In the genomic region with DNA sequence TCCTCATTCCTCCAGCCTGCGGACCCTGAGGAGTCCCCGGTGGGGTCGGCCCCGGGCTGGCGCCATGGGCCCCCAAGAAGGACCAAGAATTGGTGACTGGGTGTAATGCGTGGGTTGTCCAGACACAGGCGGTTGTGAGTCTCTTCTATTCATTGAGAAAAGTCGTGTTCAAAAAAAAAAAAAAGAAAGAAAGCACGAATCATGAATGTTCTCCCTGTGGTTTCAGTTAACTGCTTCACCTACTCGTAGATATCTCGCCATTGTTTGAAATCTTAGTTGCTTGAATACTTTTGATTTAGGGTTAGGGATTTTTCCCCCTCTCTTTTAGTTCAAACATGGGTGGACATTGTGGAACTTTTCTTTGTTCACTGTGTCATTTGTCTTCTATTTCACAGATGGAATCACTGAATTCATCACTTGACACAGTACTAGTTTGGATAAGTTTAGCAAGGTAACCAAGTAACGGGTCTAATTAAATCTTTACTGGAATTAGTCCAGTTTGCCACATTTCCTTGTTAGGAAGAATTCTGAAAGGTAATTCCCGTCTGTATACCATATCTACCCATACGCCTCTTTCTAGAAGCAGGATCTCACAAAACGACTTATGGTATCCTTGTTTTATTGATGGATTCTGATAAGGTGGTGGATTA, we compare ENCODE assay signal across 8 cellular contexts. TPM values are rescaled to one million over a fixed set of nuclear protein-coding genes. Genes with fewer than 3 reads are reported as not detected.
DNase-seq lines count a peak whose midpoint lies in the region; ATAC-seq and TF ChIP-seq lines count a peak whose summit lies in the region.

No MANE protein-coding gene starts in this region.

- H3K9me3 ChIP-seq in WERI-Rb-1 (ENCODE audit: severe bottlenecking) (no peaks in the 10 kb centered on the region), trophoblast cell (ENCODE audit: insufficient read depth, low read depth, low read length) (no peaks in the 10 kb centered on the region)

- peak overlapping the region; percentile 72 for H4K91ac ChIP-seq in trophoblast cell (ENCODE audit: low read depth, low read length)

- H3K4ac ChIP-seq in trophoblast cell (ENCODE audit: low read depth, low read length), result peak overlapping the region; percentile 53

- H3K27me3 Mint-ChIP-seq in Calu3 (ENCODE audit: unreplicated experiment), result no peaks in the 10 kb centered on the region

- peak overlapping the region; percentile 2 for H2BK12ac ChIP-seq in trophoblast cell (ENCODE audit: low read length)

- H3K36me3 ChIP-seq in WERI-Rb-1 (peaks cover 2% of the 10 kb centered on the region), trophoblast cell (ENCODE audit: control insufficient read depth in 1 of 2, insufficient read depth in 2 of 2, low read length in 2 of 2) (no peaks in the 10 kb centered on the region)

- peaks cover 8% of the 10 kb centered on the region for H3K79me1 ChIP-seq in trophoblast cell (ENCODE audit: low read length)

- TF ChIP-seq CTCF in Calu3 (IDR thresholded peaks at IDR 0.05; ENCODE audit: unreplicated experiment) (no peak), WERI-Rb-1 (IDR thresholded peaks at IDR 0.05; ENCODE audit: low read depth, low read length) (0 out of 2 replicates have a peak, but pooled peaks have one; percentile 2), fibroblast of the aortic adventitia (IDR thresholded peaks at IDR 0.05; ENCODE audit: insufficient read depth, low read length) (peak; percentile 37)

- peak overlapping the region; percentile 99 for H2AFZ ChIP-seq in trophoblast cell (ENCODE audit: insufficient read depth, low read length, poor library complexity)

- H3K27ac ChIP-seq in WERI-Rb-1 (peak overlapping the region; percentile 83), trophoblast cell (ENCODE audit: low read depth, low read length) (peak overlapping the region; percentile 31)

- H3K9me3 Mint-ChIP-seq in Calu3 (ENCODE audit: low read depth, unreplicated experiment), result no peaks in the 10 kb centered on the region

- H3K9ac ChIP-seq in trophoblast cell (ENCODE audit: low read length), result peak overlapping the region; percentile 90

- peak overlapping the region; percentile 49 for H4K12ac ChIP-seq in trophoblast cell (ENCODE audit: low read depth, low read length)

- no CpG with 5 or more reads among the region's 15 CpGs for WGBS in trophoblast cell (ENCODE audit: extremely low coverage, insufficient coverage, insufficient read length)

- H3K4me1 ChIP-seq in trophoblast cell (ENCODE audit: control insufficient read depth in 1 of 2, insufficient read depth in 2 of 2, low read length in 2 of 2), result peaks cover 3% of the 10 kb centered on the region in 2 experiments

- peak; percentile 25 for ATAC-seq in GM19372 (IDR thresholded peaks at IDR 0.05; ENCODE audit: low read depth, unreplicated experiment)
- peak; percentile 55 for ATAC-seq in HG03354 (IDR thresholded peaks at IDR 0.05; ENCODE audit: poor library complexity, severe bottlenecking, unreplicated experiment)

- peaks cover 21% of the 10 kb centered on the region for H3K36me3 Mint-ChIP-seq in Calu3 (ENCODE audit: insufficient read depth, unreplicated experiment)

- CTCF ChIA-PET in Calu3 (lab: Charles Lee), result interaction anchor here (0.6 to 1.4 kb wide), 7 partner anchors 13 to 278 kb away, joined by 3 to 12 read pairs (median 4); partner anchors contain the start of gene SFRP4

- H3K4me3 Mint-ChIP-seq in Calu3 (ENCODE audit: low read depth, unreplicated experiment), result peak overlapping the region; percentile 95

- H2BK5ac ChIP-seq in trophoblast cell (ENCODE audit: low read depth, low read length, poor library complexity), result peak overlapping the region; percentile 81

- peak overlapping the region; percentile 61 for H2BK120ac ChIP-seq in trophoblast cell (ENCODE audit: insufficient read depth, low read length, poor library complexity)

- H4K8ac ChIP-seq in trophoblast cell (ENCODE audit: low read depth, low read length), result peak overlapping the region; percentile 93

- H3K4me1 Mint-ChIP-seq in Calu3 (ENCODE audit: low read depth, unreplicated experiment), result peaks cover 17% of the 10 kb centered on the region

- peak overlapping the region; percentile 76 for H3K18ac ChIP-seq in trophoblast cell (ENCODE audit: low read length)

- DNase-seq in Calu3, result no peak
- DNase-seq in WERI-Rb-1, result no peak
- peak; percentile 63 for DNase-seq in fibroblast of the aortic adventitia (ENCODE audit: low read depth)
- no peak for DNase-seq in trophoblast cell
- no peak for DNase-seq in stimulated activated CD4-positive, alpha-beta T cell treated with anti-CD3 and anti-CD28 coated beads, Interleukin-4, amount 100 ng/mL, for 24 hours
- DNase-seq in posterior vena cava (ENCODE audit: low spot score), result no peak

- H3K23ac ChIP-seq in trophoblast cell (ENCODE audit: low read length), result no peak overlapping the region

- peak overlapping the region; percentile 72 for H2AK5ac ChIP-seq in trophoblast cell (ENCODE audit: low read length)

- peak overlapping the region; percentile 68 for H3K14ac ChIP-seq in trophoblast cell (ENCODE audit: low read length)

- H3K4me3 ChIP-seq in WERI-Rb-1 (ENCODE audit: low read depth, low read length) (peak overlapping the region; percentile 90), fibroblast of the aortic adventitia (ENCODE audit: low read depth, low read length) (peak overlapping the region; percentile 85), trophoblast cell (ENCODE audit: low read depth, low read length) (peak overlapping the region; percentile 90)

- H3K27me3 ChIP-seq in WERI-Rb-1 (ENCODE audit: insufficient read depth, low read depth, severe bottlenecking) (no peaks in the 10 kb centered on the region), trophoblast cell (ENCODE audit: insufficient read depth, low read length) (no peaks in the 10 kb centered on the region)

- H3K27ac Mint-ChIP-seq in Calu3 (ENCODE audit: unreplicated experiment), result peak overlapping the region; percentile 90

- peak overlapping the region; percentile 76 for H3K4me2 ChIP-seq in trophoblast cell (ENCODE audit: low read length)

- TSS peak; percentile 36 for BruUV-seq in Calu3 (replicated peaks; lab: Mats Ljungman, UMichigan)

- intact Hi-C loops in Calu3 (cut with micrococcal nuclease; ENCODE audit: unreplicated experiment) (loop anchor here (2.0 to 5.0 kb wide), 4 partner anchors 38 to 258 kb away; partner anchors contain the start of gene EPDR1), posterior vena cava (cut with DNase I) (no loop called here)

- peaks cover 8% of the 10 kb centered on the region for H3K79me2 ChIP-seq in trophoblast cell (ENCODE audit: control insufficient read depth, insufficient read depth, low read length, poor library complexity)

RNA-seq across cellular contexts. Expression of gene STARD3NL, which starts 0.8 kb away (rescaled TPM):
- total RNA-seq in Calu3 (2022), result 60.7 and 66.4 TPM in 2 replicates
- total RNA-seq in fibroblast of the aortic adventitia (ENCODE audit: low replicate concordance), result 16.1 and 72.3 TPM in 2 replicates
- polyA plus RNA-seq in trophoblast cell (2013), result 35.8 and 36.0 TPM in 2 replicates
- 10 to 100 TPM; 37.0 to 41.8 TPM for total RNA-seq in posterior vena cava
